In genomic region chr4:25552580-25553271, GRCh38 we compare ENCODE assay signal across 12 cellular contexts.
DNase-seq lines count a peak whose midpoint lies in the region; ATAC-seq, FAIRE-seq and TF ChIP-seq lines count a peak whose summit lies in the region.
"Had no signal": no experiment of that assay in that cellular context is flagged by ENCODE, and none has a peak within 500 bp of the region (broad histone marks: within the 10 kb centered on the region; RNA-seq: fewer than 3 reads in every experiment).

No MANE protein-coding gene starts in this region.

- peak overlapping the region; percentile 93 for H2AFZ ChIP-seq in OCI-LY7 (ENCODE audit: low read length)
- no peak overlapping the region for H2AFZ ChIP-seq in fibroblast of lung (ENCODE audit: low read length)

- H3K9me3 ChIP-seq in OCI-LY7 (ENCODE audit: low read length): no peaks in the 10 kb centered on the region
- no peaks in the 10 kb centered on the region for H3K9me3 ChIP-seq in fibroblast of lung (ENCODE audit: control insufficient read depth, insufficient read depth, low read depth, low read length)
- H3K9me3 ChIP-seq: right lobe of liver had no signal

- H3K27ac ChIP-seq in OCI-LY7 (ENCODE audit: low read depth, low read length, poor library complexity, severe bottlenecking) (peak overlapping the region; percentile 37), fibroblast of lung (ENCODE audit: insufficient read depth, low read length) (no peak overlapping the region)
- H3K27ac ChIP-seq: right lobe of liver had no signal

- TF ChIP-seq CTCF in OCI-LY7 (conservative IDR thresholded peaks at IDR 0.05; ENCODE audit: low read length): no peak
- TF ChIP-seq CTCF in fibroblast of lung (conservative IDR thresholded peaks at IDR 0.05 in 1 of 2, IDR thresholded peaks at IDR 0.05 in 1 of 2; ENCODE audit: low read depth in 1 of 2, low read length in 2 of 2): no peak

- DNase-seq in Ammon's horn (ENCODE audit: low spot score): peak; percentile 55
- DNase-seq in OCI-LY7 (ENCODE audit: low spot score): peak; percentile 22
- no peak for DNase-seq in fibroblast of lung (ENCODE audit: low read depth in 2 of 2)
- peak; percentile 35 for DNase-seq in pons (ENCODE audit: low spot score)
- no peak for DNase-seq in AML-193 (lab: John Stamatoyannopoulos, UW)
- no peak for DNase-seq in HTR-8/SVneo (ENCODE audit: insufficient read length, low spot score)
- no peak for DNase-seq in NCI-H1930 (lab: John Stamatoyannopoulos, UW)
- DNase-seq: activated CD8-positive, alpha-beta memory T cell treated with anti-CD3 and anti-CD28 coated beads for 24 hours; NCI-H748 treated with DMSO at 0.1 percent for 48 hours; right lobe of liver; T-cell had no signal

- BruUV-seq in OCI-LY7 (replicated peaks; lab: Mats Ljungman, UMichigan): no TSS peak

- POLR2A ChIA-PET in OCI-LY7 (lab: Charles Lee): interaction anchor here (0.6 to 0.7 kb wide), 2 partner anchors 16 to 312 kb away, joined by 5 read pairs; no protein-coding TSS in a partner anchor

- H3K4me2 ChIP-seq in OCI-LY7 (ENCODE audit: low read length): peak overlapping the region; percentile 56
- H3K4me2 ChIP-seq in fibroblast of lung (ENCODE audit: extremely low read depth, insufficient read depth, low read length): peak overlapping the region; percentile 25

- ATAC-seq in HG03378 (IDR thresholded peaks at IDR 0.05; ENCODE audit: unreplicated experiment): no peak

- CTCF ChIA-PET in OCI-LY7 (lab: Charles Lee; ENCODE audit: unreplicated experiment): no interaction called here

- peaks cover 24% of the 10 kb centered on the region for H3K4me1 ChIP-seq in OCI-LY7 (ENCODE audit: insufficient read depth, low read length, poor library complexity, severe bottlenecking)
- no peaks in the 10 kb centered on the region for H3K4me1 ChIP-seq in fibroblast of lung (ENCODE audit: control insufficient read depth, extremely low read depth, insufficient read depth, low read length)
- H3K4me1 ChIP-seq: right lobe of liver had no signal

- peak overlapping the region; percentile 37 for H3K4me3 ChIP-seq in OCI-LY7 (ENCODE audit: low read depth, low read length, poor library complexity, severe bottlenecking)
- no peak overlapping the region for H3K4me3 ChIP-seq in fibroblast of lung (replicated peaks in 1 of 4; ENCODE audit: control extremely low read depth in 1 of 4, insufficient read depth in 1 of 4, low read depth in 3 of 4, low read length in 4 of 4)
- H3K4me3 ChIP-seq: right lobe of liver had no signal

- H4K20me1 ChIP-seq in OCI-LY7 (ENCODE audit: insufficient read depth, low read length) (no peaks in the 10 kb centered on the region), fibroblast of lung (ENCODE audit: control insufficient read depth, extremely low read depth, insufficient read depth, low read length) (no peaks in the 10 kb centered on the region)

- H3K36me3 ChIP-seq in OCI-LY7 (ENCODE audit: insufficient read depth, low read length) (no peaks in the 10 kb centered on the region), fibroblast of lung (ENCODE audit: control insufficient read depth, insufficient read depth, low read length) (no peaks in the 10 kb centered on the region)
- H3K36me3 ChIP-seq: right lobe of liver had no signal

- no peak for FAIRE-seq in HTR-8/SVneo (lab: Jason Lieb, UNC)

- no peaks in the 10 kb centered on the region for H3K27me3 ChIP-seq in fibroblast of lung (ENCODE audit: control insufficient read depth, insufficient read depth, low read length)
- H3K27me3 ChIP-seq: right lobe of liver had no signal

- intact Hi-C loops in OCI-LY7 (cut with micrococcal nuclease; ENCODE audit: unreplicated experiment): no loop called here

- no peak overlapping the region for H3K9ac ChIP-seq in fibroblast of lung (ENCODE audit: insufficient read depth, low read length)

- H3K79me2 ChIP-seq in OCI-LY7 (ENCODE audit: insufficient read depth, low read depth, low read length): no peaks in the 10 kb centered on the region
- H3K79me2 ChIP-seq in fibroblast of lung (ENCODE audit: control insufficient read depth, insufficient read depth, low read length): no peaks in the 10 kb centered on the region

- H3K9me2 ChIP-seq in OCI-LY7 (ENCODE audit: insufficient read depth, low read length): no peaks in the 10 kb centered on the region

Comparison
In these comparisons a context has a peak if more than half of its experiments do, and no peak if none do; other contexts are left out.
1. DNase-seq: peak in Ammon's horn (single experiment), OCI-LY7 (single experiment) and pons (single experiment); none in fibroblast of lung (0 of 2), AML-193 (0 of 2), HTR-8/SVneo (single experiment) and NCI-H1930 (0 of 2).